Comparison of ENCODE assay signal across 16 cellular contexts in genomic region chr10:95508730-95509129, GRCh38. TPM values are rescaled to one million over a fixed set of nuclear protein-coding genes. Genes with fewer than 3 reads are reported as not detected.
DNase-seq lines count a peak whose midpoint lies in the region; ATAC-seq, FAIRE-seq and TF ChIP-seq lines count a peak whose summit lies in the region.
"Had no signal": no experiment of that assay in that cellular context is flagged by ENCODE, and none has a peak within 500 bp of the region (broad histone marks: within the 10 kb centered on the region; RNA-seq: fewer than 3 reads in every experiment).

No MANE protein-coding gene starts in this region.

- no peak overlapping the region for H2AFZ ChIP-seq in IMR-90 (replicated peaks; ENCODE audit: low read length, poor library complexity)

- H3K56ac ChIP-seq in IMR-90 (ENCODE audit: extremely low read depth, insufficient read depth, low read length), result no peak overlapping the region

- no peak overlapping the region for H3K4me2 ChIP-seq in IMR-90 (ENCODE audit: low read depth, low read length)
- H3K4me2 ChIP-seq: BLaER1 had no signal

- peaks cover 3% of the 10 kb centered on the region for H3K27me3 Mint-ChIP-seq in endodermal cell (ENCODE audit: insufficient read depth)

- WGBS in IMR-90 (ENCODE audit: extremely low coverage in 2 of 2, insufficient read length in 1 of 2), 2 experiments, result 33% methylated on average over 1 of the region's 3 CpGs; no CpG with 5 or more reads in 1 of the 2 experiments
- WGBS in endodermal cell (ENCODE audit: insufficient coverage in 1 of 2, insufficient read length in 1 of 2), 2 experiments, result 0 to 65% methylated on average over 1 to 3 of the region's 3 CpGs
- 70% methylated on average over 3 of the region's 3 CpGs for WGBS in liver
- WGBS in small intestine, 3 donors, result 17 to 38% (median 19%) methylated on average over 3 of the region's 3 CpGs

- H3K14ac ChIP-seq in IMR-90 (replicated peaks; ENCODE audit: low read depth, low read length), result no peak overlapping the region

- H3K79me1 ChIP-seq in IMR-90 (ENCODE audit: low read depth in 1 of 2, low read length in 2 of 2), result no peaks in the 10 kb centered on the region

- no peak overlapping the region for H2BK20ac ChIP-seq in IMR-90 (ENCODE audit: low read depth, low read length)

- POLR2A ChIA-PET in IMR-90 (lab: Charles Lee; ENCODE audit: unreplicated experiment), result no interaction called here

- no peak overlapping the region for H4K91ac ChIP-seq in IMR-90 (ENCODE audit: insufficient read depth, low read depth, low read length)

- DNase-seq in IMR-90 (peak; percentile 21), endodermal cell (peak; percentile 55), small intestine (peak; percentile 78), GF-D8 (lab: John Stamatoyannopoulos, UW) (no peak), inferior parietal cortex (ENCODE audit: extremely low spot score) (no peak)
- DNase-seq: activated effector memory CD4-positive, alpha-beta T cell treated with Interleukin-2 at 50 U/mL for 16 hours; effector CD8-positive, alpha-beta T cell; immature natural killer cell; NCI-H1092 treated with DMSO at 0.1 percent for 48 hours; NCI-H69 had no signal

- no peak for FAIRE-seq in small intestine (lab: Jason Lieb, UNC)

- no peaks in the 10 kb centered on the region for H3K9me3 ChIP-seq in IMR-90 (ENCODE audit: control insufficient read depth, insufficient read depth, low read length)
- H3K9me3 ChIP-seq in endodermal cell (ENCODE audit: control insufficient read depth, low read length), result no peaks in the 10 kb centered on the region
- no peaks in the 10 kb centered on the region for H3K9me3 ChIP-seq in liver (ENCODE audit: control insufficient read depth in 4 of 4, low read length in 3 of 4)
- no peaks in the 10 kb centered on the region for H3K9me3 ChIP-seq in small intestine (ENCODE audit: control insufficient read depth, low read depth)
- H3K9me3 ChIP-seq: BLaER1 had no signal

- H3K18ac ChIP-seq in IMR-90 (ENCODE audit: low read depth, low read length), result no peak overlapping the region; the same call in 1 of the 2 replicates

- no peak overlapping the region for H4K5ac ChIP-seq in IMR-90 (ENCODE audit: low read depth, low read length)

- H3K27ac ChIP-seq in IMR-90 (ENCODE audit: insufficient read depth, low read length) (no peak overlapping the region), endodermal cell (ENCODE audit: low read depth, low read length) (no peak overlapping the region), liver (ENCODE audit: low read depth in 1 of 2, low read length in 2 of 2) (peak overlapping the region; percentile 0 to 50), small intestine (ENCODE audit: low read depth in 1 of 2, low read length in 1 of 2) (peak overlapping the region in 1 of 2 donors; percentile 76)
- H3K27ac ChIP-seq: BLaER1, HL-60, SK-N-MC had no signal

- no peak overlapping the region for H3K4me3 Mint-ChIP-seq in endodermal cell
- H3K4me3 Mint-ChIP-seq: immature natural killer cell had no signal

- H3K4me1 ChIP-seq in IMR-90 (ENCODE audit: control insufficient read depth, insufficient read depth, low read length) (0 out of 2 replicates have a peak, but pooled peaks cover 2% of the 10 kb centered on the region), endodermal cell (ENCODE audit: control insufficient read depth, insufficient read depth, low read length) (no peaks in the 10 kb centered on the region), liver (ENCODE audit: control insufficient read depth in 4 of 4, insufficient read depth in 4 of 4, low read length in 3 of 4) (peaks cover 7 to 28% (median 25%) of the 10 kb centered on the region in 4 donors), small intestine (ENCODE audit: control insufficient read depth in 2 of 2, insufficient read depth in 1 of 2, low read depth in 1 of 2, low read length in 1 of 2) (peaks cover 0 to 6% of the 10 kb centered on the region in 2 donors)

- intact Hi-C loops in IMR-90 (cut with micrococcal nuclease), result no loop called here

- no peak overlapping the region for H2BK5ac ChIP-seq in IMR-90 (ENCODE audit: low read depth, low read length, poor library complexity, severe bottlenecking)

- BruUV-seq in IMR-90 (replicated peaks; lab: Mats Ljungman, UMichigan), result no TSS peak

- H3K9ac ChIP-seq in IMR-90 (ENCODE audit: low read depth, low read length) (no peak overlapping the region), endodermal cell (ENCODE audit: extremely low read depth, low read length, poor library complexity, severe bottlenecking) (no peak overlapping the region), liver (ENCODE audit: low read depth in 1 of 2, low read length in 2 of 2) (no peak overlapping the region)
- H3K9ac ChIP-seq: BLaER1 had no signal

- no peak for TF ChIP-seq CTCF in IMR-90 (conservative IDR thresholded peaks at IDR 0.05; ENCODE audit: low read depth, low read length)
- no peak for TF ChIP-seq CTCF in endodermal cell (conservative IDR thresholded peaks at IDR 0.05)
- no peak for TF ChIP-seq CTCF in liver (IDR thresholded peaks at IDR 0.05; ENCODE audit: low read depth, low read length, missing input control)

- peaks cover 33% of the 10 kb centered on the region for H3K4me1 Mint-ChIP-seq in endodermal cell
- H3K4me1 Mint-ChIP-seq: immature natural killer cell had no signal

- no peaks in the 10 kb centered on the region for H3K36me3 ChIP-seq in IMR-90 (ENCODE audit: control insufficient read depth, insufficient read depth, low read length)
- no peaks in the 10 kb centered on the region for H3K36me3 ChIP-seq in endodermal cell (ENCODE audit: control insufficient read depth, insufficient read depth, low read length)
- H3K36me3 ChIP-seq in liver (ENCODE audit: control insufficient read depth in 4 of 4, insufficient read depth in 3 of 4, low read depth in 1 of 4, low read length in 3 of 4), result no peaks in the 10 kb centered on the region
- no peaks in the 10 kb centered on the region for H3K36me3 ChIP-seq in small intestine (ENCODE audit: control insufficient read depth in 2 of 2, insufficient read depth in 2 of 2, low read length in 2 of 2)
- H3K36me3 ChIP-seq: BLaER1 had no signal

- CTCF ChIA-PET in IMR-90 (lab: Yijun Ruan, JAX), result no interaction called here

- H2BK120ac ChIP-seq in IMR-90 (ENCODE audit: low read depth, low read length), result no peak overlapping the region

- H3K27me3 ChIP-seq in IMR-90 (ENCODE audit: control insufficient read depth, insufficient read depth, low read length) (no peaks in the 10 kb centered on the region; the same call in 1 of the 2 replicates), endodermal cell (ENCODE audit: control insufficient read depth, insufficient read depth, low read length, poor library complexity, severe bottlenecking) (peaks cover 15% of the 10 kb centered on the region), liver (ENCODE audit: control insufficient read depth in 4 of 4, insufficient read depth in 4 of 4, low read length in 3 of 4) (no peaks in the 10 kb centered on the region), small intestine (ENCODE audit: control insufficient read depth in 2 of 2, insufficient read depth in 2 of 2, low read length in 2 of 2) (no peaks in the 10 kb centered on the region)
- H3K27me3 ChIP-seq: BLaER1 had no signal

- H3K4me3 ChIP-seq in IMR-90 (ENCODE audit: insufficient read depth, low read depth, low read length), result no peak overlapping the region
- no peak overlapping the region for H3K4me3 ChIP-seq in endodermal cell (ENCODE audit: low read length)
- no peak overlapping the region for H3K4me3 ChIP-seq in liver (ENCODE audit: low read depth in 1 of 3, low read length in 3 of 3)
- H3K4me3 ChIP-seq in small intestine (ENCODE audit: low read depth in 1 of 2, low read length in 2 of 2), result no peak overlapping the region
- H3K4me3 ChIP-seq: BLaER1, SK-N-MC had no signal

- H2BK15ac ChIP-seq in IMR-90 (ENCODE audit: low read depth, low read length), result no peak overlapping the region

- H3K23ac ChIP-seq in IMR-90 (ENCODE audit: low read depth, low read length), result no peak overlapping the region

- no peaks in the 10 kb centered on the region for H3K36me3 Mint-ChIP-seq in endodermal cell (ENCODE audit: low read depth)
- H3K36me3 Mint-ChIP-seq: immature natural killer cell had no signal

- TF ChIP-seq RAD21 in IMR-90 (IDR thresholded peaks at IDR 0.05; ENCODE audit: low read length) (no peak), liver (IDR thresholded peaks at IDR 0.05) (peak in 1 of 2 donors; percentile 24)

- no peaks in the 10 kb centered on the region for H3K9me1 ChIP-seq in IMR-90 (ENCODE audit: insufficient read depth, low read length)

- in situ Hi-C loops in IMR-90 (cut with MboI; ENCODE audit: low sequenced_read_pairs), result no loop called here

- H4K8ac ChIP-seq in IMR-90 (ENCODE audit: low read depth in 2 of 2, low read length in 2 of 2), result no peak overlapping the region

- dilution Hi-C loops in IMR-90 (cut with HindIII; ENCODE audit: low sequenced_read_pairs, unreplicated experiment), result no loop called here

- H3K27ac Mint-ChIP-seq in endodermal cell, result no peak overlapping the region
- H3K27ac Mint-ChIP-seq: immature natural killer cell had no signal

- no peak overlapping the region for H2AK9ac ChIP-seq in IMR-90 (replicated peaks; ENCODE audit: low read depth, low read length, poor library complexity)

- ATAC-seq in IMR-90 (ENCODE audit: low read depth) (no peak), HG02884 (IDR thresholded peaks at IDR 0.05; ENCODE audit: unreplicated experiment) (no peak), GM21717 (IDR thresholded peaks at IDR 0.05; ENCODE audit: unreplicated experiment) (no peak)

- H3K9me3 Mint-ChIP-seq in endodermal cell, result no peaks in the 10 kb centered on the region
- H3K9me3 Mint-ChIP-seq: immature natural killer cell had no signal

- no peak overlapping the region for H3K4ac ChIP-seq in IMR-90 (ENCODE audit: low read depth, low read length)

- H4K20me1 ChIP-seq in IMR-90 (ENCODE audit: insufficient read depth, low read length), result no peaks in the 10 kb centered on the region
- H4K20me1 ChIP-seq: BLaER1 had no signal

- TF ChIP-seq POLR2A in IMR-90 (IDR thresholded peaks at IDR 0.05; ENCODE audit: low read depth, low read length), result no peak

- no peak overlapping the region for H2AK5ac ChIP-seq in IMR-90 (ENCODE audit: low read depth, low read length)

TF ChIP-seq in liver, 16 proteins besides CTCF, POLR2A, EP300 and RAD21:
- TF ChIP-seq FOXA1 (IDR thresholded peaks at IDR 0.05) (no peak), YY1 (IDR thresholded peaks at IDR 0.05) (peak; percentile 34), SP1 (IDR thresholded peaks at IDR 0.05) (peak; percentile 48), FOXA2 (IDR thresholded peaks at IDR 0.05) (no peak), RXRA (IDR thresholded peaks at IDR 0.05) (peak; percentile 47 to 59), NR2F2 (IDR thresholded peaks at IDR 0.05) (peak; percentile 95)

RNA-seq across cellular contexts. Expression of gene SORBS1, which starts 52.4 kb away (rescaled TPM):
- under 0.01 and 0.18 TPM in 2 replicates for total RNA-seq in IMR-90 (2012; rRNA removed)
- polyA plus RNA-seq in IMR-90 (2012; rRNA removed), result 0.17 and 0.32 TPM in 2 replicates
- 0.05 TPM in 2 replicates for polyA plus RNA-seq in IMR-90 (2012; cell fraction: cytosol; rRNA removed)
- 0.13 and 0.28 TPM in 2 replicates for polyA plus RNA-seq in IMR-90 (2012; cell fraction: nucleus; rRNA removed; ENCODE audit: low replicate concordance)
- 10 to 100 TPM; 16.7 to 17.9 TPM for total RNA-seq in endodermal cell
- polyA plus RNA-seq in endodermal cell (2013, experiment 1 of 2), result 13.6 TPM
- polyA plus RNA-seq in endodermal cell (2013, experiment 2 of 2), result 13.4 TPM
- 10 to 100 TPM; 33.2 to 71.3 TPM for total RNA-seq in liver
- 10 to 100 TPM; 38.3 to 49.9 TPM for polyA plus RNA-seq in liver
- polyA plus RNA-seq in small intestine, result 10 to 100 TPM in 1 of 3 donors, 1 to 10 TPM in 2; 4.9 to 32.9 (median 7.3) TPM

Comparison
In these comparisons a context has a peak if more than half of its experiments do, and no peak if none do; other contexts are left out.
1. DNase-seq: peak in IMR-90 (single experiment), endodermal cell (single experiment) and small intestine (single experiment); none in GF-D8 (single experiment) and inferior parietal cortex (single experiment).
2. H3K27ac ChIP-seq: peak in liver (2 of 2); none in IMR-90 (single experiment) and endodermal cell (single experiment).
3. RNA of gene SORBS1, which starts 52.4 kb away (total RNA-seq): 33.2 to 71.3 TPM in liver and 16.7 to 17.9 TPM in endodermal cell; under 0.01 to 0.18 TPM in IMR-90; every median in the first group is over 10 times any median in the second.